In genomic region chr9:68653141-68653595, GRCh38 we compare ENCODE assay signal across 1 cellular context.
A peak's percentile ranks its signal among the peaks of the same experiment; 100 is the strongest.
TF ChIP-seq lines count a peak whose summit lies in the region.

No MANE protein-coding gene starts in this region.

TF ChIP-seq in GM12878, 131 proteins besides CTCF, POLR2A, EP300 and RAD21 (continued from another document and continues in another):
- TF ChIP-seq ZNF592 (IDR thresholded peaks at IDR 0.05) (no peak), JUNB (IDR thresholded peaks at IDR 0.05) (peak; percentile 98), IKZF1 (conservative IDR thresholded peaks at IDR 0.05) (peak; percentile 96), STAT3 (IDR thresholded peaks at IDR 0.05; ENCODE audit: low read depth, low read length) (0 out of 2 replicates have a peak, but pooled peaks have one; percentile 53), BRCA1 (IDR thresholded peaks at IDR 0.05; ENCODE audit: low read depth, low read length) (no peak), ZBTB33 (IDR thresholded peaks at IDR 0.05) (no peak), GATAD2B (conservative IDR thresholded peaks at IDR 0.05; ENCODE audit: low read depth) (0 out of 2 replicates have a peak, but pooled peaks have one; percentile 44), NFXL1 (IDR thresholded peaks at IDR 0.05; ENCODE audit: borderline replicate concordance) (no peak), SKIL (IDR thresholded peaks at IDR 0.05; ENCODE audit: low read depth, poor library complexity, severe bottlenecking) (peak; percentile 80), NR2C1 (IDR thresholded peaks at IDR 0.05) (no peak), BCL3 (IDR thresholded peaks at IDR 0.05; ENCODE audit: borderline replicate concordance, insufficient read depth, low read depth, low read length, poor library complexity, severe bottlenecking) (peak; percentile 79), WRNIP1 (IDR thresholded peaks at IDR 0.05; ENCODE audit: borderline replicate concordance, low read depth, low read length) (no peak), SUZ12 (IDR thresholded peaks at IDR 0.05; ENCODE audit: unreplicated experiment) (no peak), RUNX3 (IDR thresholded peaks at IDR 0.05; ENCODE audit: low read length) (peak; percentile 97), KDM1A (IDR thresholded peaks at IDR 0.05; ENCODE audit: borderline replicate concordance) (no peak), CUX1 (IDR thresholded peaks at IDR 0.05; ENCODE audit: insufficient replicate concordance, low read depth, low read length) (no peak), RAD51 (IDR thresholded peaks at IDR 0.05) (no peak), CBFB (IDR thresholded peaks at IDR 0.05; ENCODE audit: low read depth) (peak; percentile 79), RB1 (IDR thresholded peaks at IDR 0.05; ENCODE audit: borderline replicate concordance) (no peak), ATF7 (IDR thresholded peaks at IDR 0.05; ENCODE audit: low read depth) (peak; percentile 92), HDGF (IDR thresholded peaks at IDR 0.05) (no peak), MYC (IDR thresholded peaks at IDR 0.05; ENCODE audit: insufficient read depth, insufficient read length, insufficient replicate concordance, low read length, severe bottlenecking) (no peak), SRF (IDR thresholded peaks at IDR 0.05; ENCODE audit: low read depth in 2 of 2, low read length in 2 of 2) (peak in 1 of 2 experiments; percentile 55; a peak in 1 of 4 replicates), IRF4 (IDR thresholded peaks at IDR 0.05; ENCODE audit: low read depth, low read length) (0 out of 2 replicates have a peak, but pooled peaks have one; percentile 70), TCF12 (IDR thresholded peaks at IDR 0.05; ENCODE audit: low read depth, low read length) (no peak), EZH2 (IDR thresholded peaks at IDR 0.05; ENCODE audit: borderline replicate concordance, control insufficient read depth, low read depth, low read length) (no peak), SIN3A (IDR thresholded peaks at IDR 0.05; ENCODE audit: low read depth, low read length) (no peak), PKNOX1 (IDR thresholded peaks at IDR 0.05) (peak; percentile 48; the same call in 1 of the 2 replicates), ZBED1 (IDR thresholded peaks at IDR 0.05; ENCODE audit: borderline replicate concordance) (peak; percentile 95), CHD4 (IDR thresholded peaks at IDR 0.05) (no peak), E2F8 (IDR thresholded peaks at IDR 0.05; ENCODE audit: low read depth, partially characterized antibody) (no peak), CREB1 (IDR thresholded peaks at IDR 0.05; ENCODE audit: low read depth) (peak; percentile 58; the same call in 1 of the 2 replicates), POU2F2 (IDR thresholded peaks at IDR 0.05; ENCODE audit: borderline replicate concordance, low read depth, low read length) (peak; percentile 47; the same call in 1 of the 3 replicates), PML (IDR thresholded peaks at IDR 0.05; ENCODE audit: low read length) (peak; percentile 93), ESRRA (IDR thresholded peaks at IDR 0.05; ENCODE audit: low read length) (no peak), FOXM1 (IDR thresholded peaks at IDR 0.05; ENCODE audit: low read depth, low read length) (peak; percentile 98), RELB (IDR thresholded peaks at IDR 0.05; ENCODE audit: low read depth) (peak; percentile 94), POLR2AphosphoS2 (IDR thresholded peaks at IDR 0.05; ENCODE audit: low read depth, low read length) (no peak)
